In the genomic region with DNA sequence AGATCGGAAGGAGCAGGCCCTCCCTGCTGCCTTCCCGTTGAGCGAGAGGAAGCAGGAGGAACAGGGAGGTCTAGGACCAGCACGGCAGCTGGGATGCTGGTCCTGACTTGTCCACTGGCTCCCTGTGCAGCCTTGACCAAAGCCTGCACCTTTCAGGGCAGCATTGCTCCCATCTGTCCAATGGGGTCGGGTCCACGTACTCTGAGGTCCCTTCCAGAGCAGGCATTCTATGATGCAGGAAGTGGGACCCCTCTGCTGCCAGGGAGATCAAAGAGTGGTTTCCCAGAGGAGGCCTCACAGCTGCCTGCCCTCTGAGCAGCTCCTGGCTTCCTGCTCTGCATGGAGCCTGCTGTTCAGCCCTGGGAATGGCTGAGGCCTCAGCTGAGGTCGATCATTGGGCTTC, we compare ENCODE assay signal across 16 cellular contexts. TPM values are rescaled to one million over a fixed set of nuclear protein-coding genes. Genes with fewer than 3 reads are reported as not detected.
DNase-seq lines count a peak whose midpoint lies in the region; ATAC-seq and TF ChIP-seq lines count a peak whose summit lies in the region.
"Had no signal": no experiment of that assay in that cellular context is flagged by ENCODE, and none has a peak within 500 bp of the region (broad histone marks: within the 10 kb centered on the region; RNA-seq: fewer than 3 reads in every experiment).

No MANE protein-coding gene starts in this region.

- H3K27me3 Mint-ChIP-seq in MCF 10A (ENCODE audit: insufficient read depth, unreplicated experiment), result no peaks in the 10 kb centered on the region
- H3K27me3 Mint-ChIP-seq in endodermal cell (ENCODE audit: insufficient read depth), result peaks cover 6% of the 10 kb centered on the region

- no peak overlapping the region for H2BK120ac ChIP-seq in mesendoderm (ENCODE audit: low read depth, low read length)

- WGBS in endodermal cell (ENCODE audit: insufficient coverage in 1 of 2, insufficient read length in 1 of 2), 2 experiments, result 67 to 80% methylated on average over 7 of the region's 7 CpGs
- no CpG with 5 or more reads among the region's 7 CpGs for WGBS in mesendoderm (ENCODE audit: extremely low coverage, insufficient coverage, low lambda C conversion rate)

- CTCF ChIA-PET in MCF 10A (lab: Yijun Ruan, JAX), result interaction anchor here (1.1 kb wide), 1 partner anchor 60 kb away, joined by 3 read pairs; no protein-coding TSS in a partner anchor

- no peaks in the 10 kb centered on the region for H3K36me3 ChIP-seq in breast epithelium
- H3K36me3 ChIP-seq in endodermal cell (ENCODE audit: control insufficient read depth, insufficient read depth, low read length), result no peaks in the 10 kb centered on the region
- no peaks in the 10 kb centered on the region for H3K36me3 ChIP-seq in mesendoderm (ENCODE audit: control insufficient read depth, insufficient read depth, low read length)
- no peaks in the 10 kb centered on the region for H3K36me3 ChIP-seq in upper lobe of right lung
- H3K36me3 ChIP-seq: cardiac muscle cell, transverse colon had no signal

- intact Hi-C loops in MCF 10A (cut with micrococcal nuclease), result no loop called here
- intact Hi-C loops in breast epithelium (cut with DNase I; ENCODE audit: low total_unique reads), result no loop called here
- intact Hi-C loops in upper lobe of right lung (cut with DNase I), result no loop called here

- ATAC-seq in upper lobe of right lung, result peak; percentile 15
- no peak for ATAC-seq in HG03095 (IDR thresholded peaks at IDR 0.05; ENCODE audit: unreplicated experiment)
- ATAC-seq: activated CD4-positive, alpha-beta T cell treated with anti-CD3 and anti-CD28 coated beads for 36 hours; stimulated activated naive CD8-positive, alpha-beta T cell treated with anti-CD3 and anti-CD28 coated beads, Interleukin-15, amount 100 ng/mL, for 72 hours had no signal

- peak; percentile 26 for DNase-seq in MCF 10A (ENCODE audit: unreplicated experiment)
- DNase-seq in breast epithelium (ENCODE audit: low spot score in 2 of 2), result no peak
- DNase-seq in endodermal cell, result peak; percentile 66
- peak; percentile 49 for DNase-seq in mesendoderm
- DNase-seq in upper lobe of right lung, result no peak
- DNase-seq in iPS-NIHi11 (ENCODE audit: low spot score), result no peak
- no peak for DNase-seq in NCI-H1930 (lab: John Stamatoyannopoulos, UW)
- DNase-seq: activated CD4-positive, alpha-beta T cell treated with anti-CD3 and anti-CD28 coated beads for 36 hours; NCI-H1694 treated with DMSO at 0.1 percent for 48 hours; NCI-H446 treated with DMSO at 0.1 percent for 48 hours; stimulated activated CD4-positive, alpha-beta T cell treated with anti-CD3 and anti-CD28 coated beads, Interleukin-4, amount 100 ng/mL, for 1 hour; stimulated activated naive CD8-positive, alpha-beta T cell treated with anti-CD3 and anti-CD28 coated beads, Interleukin-15, amount 100 ng/mL, for 72 hours; transverse colon had no signal

- H3K79me1 ChIP-seq in mesendoderm (ENCODE audit: low read length), result no peaks in the 10 kb centered on the region

- H3K4me1 Mint-ChIP-seq in MCF 10A (ENCODE audit: insufficient read depth, unreplicated experiment), result peaks cover 4% of the 10 kb centered on the region
- peaks cover 12% of the 10 kb centered on the region for H3K4me1 Mint-ChIP-seq in endodermal cell

- no peak overlapping the region for H2BK5ac ChIP-seq in mesendoderm (ENCODE audit: low read length)

- H3K9me3 Mint-ChIP-seq in MCF 10A (ENCODE audit: unreplicated experiment) (no peaks in the 10 kb centered on the region), endodermal cell (no peaks in the 10 kb centered on the region)

- H2BK15ac ChIP-seq in mesendoderm (replicated peaks; ENCODE audit: low read depth), result no peak overlapping the region

- no peak for TF ChIP-seq CTCF in MCF 10A (IDR thresholded peaks at IDR 0.05; ENCODE audit: unreplicated experiment)
- no peak for TF ChIP-seq CTCF in breast epithelium (IDR thresholded peaks at IDR 0.05)
- no peak for TF ChIP-seq CTCF in endodermal cell (conservative IDR thresholded peaks at IDR 0.05)
- TF ChIP-seq CTCF in upper lobe of right lung (IDR thresholded peaks at IDR 0.05), result no peak

- no peaks in the 10 kb centered on the region for H3K36me3 Mint-ChIP-seq in MCF 10A (ENCODE audit: insufficient read depth, unreplicated experiment)
- H3K36me3 Mint-ChIP-seq in endodermal cell (ENCODE audit: low read depth), result no peaks in the 10 kb centered on the region

- H3K27ac Mint-ChIP-seq in MCF 10A (ENCODE audit: low read depth, unreplicated experiment) (no peak overlapping the region), endodermal cell (no peak overlapping the region)
- H3K27ac Mint-ChIP-seq: activated CD4-positive, alpha-beta T cell treated with anti-CD3 and anti-CD28 coated beads for 36 hours; stimulated activated naive CD8-positive, alpha-beta T cell treated with anti-CD3 and anti-CD28 coated beads, Interleukin-15, amount 100 ng/mL, for 72 hours had no signal

- H2AK5ac ChIP-seq in mesendoderm (ENCODE audit: low read length), result no peak overlapping the region

- H3K27me3 ChIP-seq in breast epithelium, result no peaks in the 10 kb centered on the region
- no peaks in the 10 kb centered on the region for H3K27me3 ChIP-seq in endodermal cell (ENCODE audit: control insufficient read depth, insufficient read depth, low read length, poor library complexity, severe bottlenecking)
- no peaks in the 10 kb centered on the region for H3K27me3 ChIP-seq in mesendoderm (ENCODE audit: insufficient read depth, low read length, poor library complexity)
- no peaks in the 10 kb centered on the region for H3K27me3 ChIP-seq in upper lobe of right lung
- H3K27me3 ChIP-seq: cardiac muscle cell, transverse colon had no signal

- H3K9ac ChIP-seq in endodermal cell (ENCODE audit: extremely low read depth, low read length, poor library complexity, severe bottlenecking) (no peak overlapping the region), mesendoderm (ENCODE audit: low read length) (no peak overlapping the region)

- H3K4me3 ChIP-seq in breast epithelium (no peak overlapping the region), endodermal cell (ENCODE audit: low read length) (no peak overlapping the region), mesendoderm (ENCODE audit: low read length) (no peak overlapping the region), upper lobe of right lung (no peak overlapping the region)
- H3K4me3 ChIP-seq: cardiac muscle cell, transverse colon had no signal

- no peak overlapping the region for H3K4ac ChIP-seq in mesendoderm (ENCODE audit: low read depth, low read length)

- POLR2A ChIA-PET in MCF 10A (lab: Yijun Ruan, JAX), result interaction anchor here (0.8 kb wide), 1 partner anchor 9 kb away, joined by 4 read pairs; no protein-coding TSS in a partner anchor

- H3K23ac ChIP-seq in mesendoderm (ENCODE audit: low read length), result no peak overlapping the region

- H3K4me3 Mint-ChIP-seq in MCF 10A (ENCODE audit: unreplicated experiment) (no peak overlapping the region), endodermal cell (no peak overlapping the region)
- H3K4me3 Mint-ChIP-seq: activated CD4-positive, alpha-beta T cell treated with anti-CD3 and anti-CD28 coated beads for 36 hours; stimulated activated naive CD8-positive, alpha-beta T cell treated with anti-CD3 and anti-CD28 coated beads, Interleukin-15, amount 100 ng/mL, for 72 hours had no signal

- H3K9me3 ChIP-seq in breast epithelium, result no peaks in the 10 kb centered on the region
- H3K9me3 ChIP-seq in endodermal cell (ENCODE audit: control insufficient read depth, low read length), result no peaks in the 10 kb centered on the region
- H3K9me3 ChIP-seq in upper lobe of right lung, result no peaks in the 10 kb centered on the region
- H3K9me3 ChIP-seq: transverse colon had no signal

- no peak overlapping the region for H3K18ac ChIP-seq in mesendoderm (ENCODE audit: low read length)

- H3K27ac ChIP-seq in breast epithelium (no peak overlapping the region), endodermal cell (ENCODE audit: low read depth, low read length) (no peak overlapping the region), mesendoderm (ENCODE audit: low read depth, low read length) (no peak overlapping the region), upper lobe of right lung (no peak overlapping the region)
- H3K27ac ChIP-seq: 22Rv1, cardiac muscle cell, transverse colon had no signal

- no TSS peak for BruUV-seq in MCF 10A (replicated peaks; lab: Mats Ljungman, UMichigan)

- H4K8ac ChIP-seq in mesendoderm (ENCODE audit: low read depth, low read length), result no peak overlapping the region

- H3K4me1 ChIP-seq in breast epithelium (no peaks in the 10 kb centered on the region), endodermal cell (ENCODE audit: control insufficient read depth, insufficient read depth, low read length) (peaks cover 5% of the 10 kb centered on the region), mesendoderm (ENCODE audit: control insufficient read depth, low read depth, low read length) (no peaks in the 10 kb centered on the region), upper lobe of right lung (peaks cover 6% of the 10 kb centered on the region)
- H3K4me1 ChIP-seq: transverse colon had no signal

- no peaks in the 10 kb centered on the region for H3K79me2 ChIP-seq in mesendoderm (ENCODE audit: control insufficient read depth, insufficient read depth, low read length)

- no peak overlapping the region for H3K4me2 ChIP-seq in mesendoderm (ENCODE audit: low read length)

- peak overlapping the region; percentile 28 for H3K56ac ChIP-seq in mesendoderm (ENCODE audit: low read length)

- no peak for TF ChIP-seq POLR2A in breast epithelium (IDR thresholded peaks at IDR 0.05)

- H4K5ac ChIP-seq in mesendoderm (ENCODE audit: low read length), result no peak overlapping the region

RNA-seq across cellular contexts. Expression of a gene that starts 21.7 kb away (rescaled TPM):
- total RNA-seq in MCF 10A (2022) (14.8 and 15.8 TPM in 2 replicates), breast epithelium (10 to 100 TPM; 11.7 to 16.0 (median 15.7) TPM), endodermal cell (10 to 100 TPM; 27.4 to 41.5 TPM), upper lobe of right lung (31.8 TPM)
- polyA plus RNA-seq in endodermal cell (2013, experiment 1 of 2), result 49.5 TPM
- polyA plus RNA-seq in endodermal cell (2013, experiment 2 of 2), result 48.8 TPM
- 25.3 TPM for polyA plus RNA-seq in mesendoderm (2013, experiment 1 of 2)
- polyA plus RNA-seq in mesendoderm (2013, experiment 2 of 2), result 25.7 TPM

RNA-seq across cellular contexts. Expression of a gene that starts 52.7 kb away (rescaled TPM):
- total RNA-seq in MCF 10A (2022), result 2.4 and 2.8 TPM in 2 replicates
- total RNA-seq in breast epithelium, result 10 to 100 TPM in 1 of 3 donors, 1 to 10 TPM in 2; 4.3 to 10.8 (median 7.2) TPM
- total RNA-seq in endodermal cell, result 1 to 10 TPM; 5.1 to 6.0 TPM
- polyA plus RNA-seq in endodermal cell (2013, experiment 1 of 2), result 9.4 TPM
- 8.0 TPM for polyA plus RNA-seq in endodermal cell (2013, experiment 2 of 2)
- polyA plus RNA-seq in mesendoderm (2013, experiment 1 of 2), result 3.0 TPM
- polyA plus RNA-seq in mesendoderm (2013, experiment 2 of 2), result 3.0 TPM
- total RNA-seq in upper lobe of right lung, result 4.5 TPM

Comparison
In these comparisons a context has a peak if more than half of its experiments do, and no peak if none do; other contexts are left out.
1. DNase-seq: peak in MCF 10A (single experiment), endodermal cell (single experiment) and mesendoderm (single experiment); none in breast epithelium (0 of 2), upper lobe of right lung (single experiment), iPS-NIHi11 (single experiment) and NCI-H1930 (0 of 2).